In the genomic region with DNA sequence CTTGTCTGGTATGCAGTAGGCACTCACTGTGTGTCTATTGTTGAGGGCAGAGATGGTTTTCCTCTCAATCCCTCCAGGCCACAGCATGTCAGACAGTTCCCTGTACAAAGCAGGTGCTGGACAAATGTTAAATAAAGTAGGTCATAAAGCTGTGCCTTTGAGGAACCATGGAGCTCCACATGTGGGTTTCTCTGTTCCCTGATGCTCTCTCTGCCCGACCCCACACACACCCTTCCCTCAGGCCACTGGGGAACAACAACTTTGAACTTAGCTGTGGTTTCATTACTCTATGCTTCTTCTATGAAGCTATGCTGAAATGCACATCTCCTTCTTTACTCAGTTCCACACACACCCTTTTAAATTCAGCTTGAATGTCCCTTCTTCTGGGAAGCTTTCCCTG, we compare ENCODE assay signal across 25 cellular contexts.
DNase-seq lines count a peak whose midpoint lies in the region; ATAC-seq and TF ChIP-seq lines count a peak whose summit lies in the region.
"Had no signal": no experiment of that assay in that cellular context is flagged by ENCODE, and none has a peak within 500 bp of the region (broad histone marks: within the 10 kb centered on the region; RNA-seq: fewer than 3 reads in every experiment).

No MANE protein-coding gene starts in this region.

- no peak overlapping the region for H3K9ac ChIP-seq in PC-3 (ENCODE audit: low read length)

- H3K4me1 ChIP-seq in PC-3 (ENCODE audit: insufficient read depth, low read length) = peaks cover 14% of the 10 kb centered on the region; the same call in 1 of the 2 replicates
- H3K4me1 ChIP-seq in uterus = no peaks in the 10 kb centered on the region

- H3K36me3 ChIP-seq in PC-3 (ENCODE audit: low read depth, low read length) = no peaks in the 10 kb centered on the region
- H3K36me3 ChIP-seq in uterus = no peaks in the 10 kb centered on the region

- no peak overlapping the region for H3K27ac ChIP-seq in PC-3 (ENCODE audit: low read length)
- H3K27ac ChIP-seq in uterus = no peak overlapping the region
- H3K27ac ChIP-seq: 22Rv1, HL-60 had no signal

- H4K20me1 ChIP-seq in PC-3 (ENCODE audit: low read length) = no peaks in the 10 kb centered on the region

- no peaks in the 10 kb centered on the region for H3K9me3 Mint-ChIP-seq in activated naive CD4-positive, alpha-beta T cell treated with anti-CD3 and anti-CD28 coated beads, Interleukin-2, amount 10 ng/mL, durations not matched to agents 7 days and 5 days
- H3K9me3 Mint-ChIP-seq: GM23338 had no signal

- CTCF ChIA-PET in activated naive CD4-positive, alpha-beta T cell treated with anti-CD3 and anti-CD28 coated beads, Interleukin-2, amount 10 ng/mL, durations not matched to agents 7 days and 5 days (lab: Charles Lee) = no interaction called here
- CTCF ChIA-PET in PC-3 (lab: Charles Lee) = no interaction called here

- no peaks in the 10 kb centered on the region for H3K27me3 Mint-ChIP-seq in activated naive CD4-positive, alpha-beta T cell treated with anti-CD3 and anti-CD28 coated beads, Interleukin-2, amount 10 ng/mL, durations not matched to agents 7 days and 5 days

- H3K27me3 ChIP-seq in PC-3 (ENCODE audit: low read length) (peaks cover 6% of the 10 kb centered on the region; the same call in 1 of the 2 replicates), uterus (no peaks in the 10 kb centered on the region)

- no peaks in the 10 kb centered on the region for H3K9me3 ChIP-seq in PC-3 (ENCODE audit: low read length)
- no peaks in the 10 kb centered on the region for H3K9me3 ChIP-seq in uterus

- H3K27ac Mint-ChIP-seq in activated naive CD4-positive, alpha-beta T cell treated with anti-CD3 and anti-CD28 coated beads, Interleukin-2, amount 10 ng/mL, durations not matched to agents 7 days and 5 days = peak overlapping the region; percentile 28
- H3K27ac Mint-ChIP-seq: GM23338 had no signal

- peak; percentile 32; the same call in 1 of the 2 replicates for ATAC-seq in PC-3
- ATAC-seq in GM19351 (IDR thresholded peaks at IDR 0.05; ENCODE audit: unreplicated experiment) = no peak
- ATAC-seq: GM12878, HepG2 had no signal

- H3K36me3 Mint-ChIP-seq in activated naive CD4-positive, alpha-beta T cell treated with anti-CD3 and anti-CD28 coated beads, Interleukin-2, amount 10 ng/mL, durations not matched to agents 7 days and 5 days = no peaks in the 10 kb centered on the region

- DNase-seq in activated naive CD4-positive, alpha-beta T cell treated with anti-CD3 and anti-CD28 coated beads, Interleukin-2, amount 10 ng/mL, durations not matched to agents 7 days and 5 days = no peak
- DNase-seq in activated naive CD4-positive, alpha-beta T cell treated with anti-CD3 and anti-CD28 coated beads, Interleukin-2, amount 50 U/mL, for 16 hours = no peak
- DNase-seq in PC-3 (no peak), myocyte (ENCODE audit: low read depth) (peak; percentile 60), MV-4-11 (lab: John Stamatoyannopoulos, UW) (no peak), NCI-H1105 treated with DMSO at 0.1 percent for 48 hours (lab: John Stamatoyannopoulos, UW) (no peak), uterus (no peak)
- DNase-seq: ACHN, HCEC 1CT, KBM-7, NCI-H1105, NCI-H1694, NCI-H2081 treated with DMSO at 0.1 percent for 48 hours, NCI-H446, NCI-H526, OCI-M1, RPMI8226, SHP77, SW 1271 had no signal

- intact Hi-C loops in PC-3 (cut with micrococcal nuclease) (loop anchor here (2.0 kb wide), 2 partner anchors 331 to 583 kb away; no protein-coding TSS in a partner anchor), uterus (cut with DNase I; ENCODE audit: low total_unique reads) (no loop called here)

- H3K4me3 ChIP-seq in PC-3 (ENCODE audit: low read length) = no peak overlapping the region
- H3K4me3 ChIP-seq in uterus = no peak overlapping the region
- H3K4me3 ChIP-seq: GM12878, GM23338 had no signal

- H3K9me2 ChIP-seq in PC-3 (replicated peaks; ENCODE audit: low read length) = no peaks in the 10 kb centered on the region

- no peak overlapping the region for H3K4me3 Mint-ChIP-seq in activated naive CD4-positive, alpha-beta T cell treated with anti-CD3 and anti-CD28 coated beads, Interleukin-2, amount 10 ng/mL, durations not matched to agents 7 days and 5 days
- H3K4me3 Mint-ChIP-seq: GM23338 had no signal

- no TSS peak for BruUV-seq in PC-3 (replicated peaks; lab: Mats Ljungman, UMichigan)

- H3K4me2 ChIP-seq in PC-3 (ENCODE audit: low read length) = 0 out of 2 replicates have a peak overlapping the region, but pooled peaks have one; percentile 11
- H3K4me2 ChIP-seq: GM23338 had no signal

- H3F3A ChIP-seq in PC-3 (ENCODE audit: low read length, unreplicated experiment) = no peaks in the 10 kb centered on the region

- no peak for TF ChIP-seq POLR2A in uterus (IDR thresholded peaks at IDR 0.05)

- H2AFZ ChIP-seq in PC-3 (ENCODE audit: low read length) = no peak overlapping the region

- POLR2A ChIA-PET in PC-3 (lab: Charles Lee; ENCODE audit: unreplicated experiment) = no interaction called here

- H3K79me2 ChIP-seq in PC-3 (ENCODE audit: low read length) = no peaks in the 10 kb centered on the region

- TF ChIP-seq CTCF in PC-3 (conservative IDR thresholded peaks at IDR 0.05; ENCODE audit: low read depth, low read length) (no peak), uterus (IDR thresholded peaks at IDR 0.05) (no peak)

- H3K4me1 Mint-ChIP-seq in activated naive CD4-positive, alpha-beta T cell treated with anti-CD3 and anti-CD28 coated beads, Interleukin-2, amount 10 ng/mL, durations not matched to agents 7 days and 5 days = no peaks in the 10 kb centered on the region
